ENCODE assay signal across 8 cellular contexts in genomic region chr2:198127627-198128026, GRCh38.
DNase-seq lines count a peak whose midpoint lies in the region; ATAC-seq, FAIRE-seq and TF ChIP-seq lines count a peak whose summit lies in the region.

No MANE protein-coding gene starts in this region.

- H3K27me3 ChIP-seq in thoracic aorta (replicated peaks; ENCODE audit: insufficient read depth): no peaks in the 10 kb centered on the region

- POLR2A ChIA-PET in HEK293T (lab: Yijun Ruan, JAX): no interaction called here

- no peak overlapping the region for H3K4me3 ChIP-seq in thoracic aorta

- peaks cover 0 to 5% of the 10 kb centered on the region in 2 donors for H3K4me1 ChIP-seq in thoracic aorta (ENCODE audit: control insufficient read depth in 1 of 2, low read depth in 2 of 2)

- FAIRE-seq in G401.6 (lab: Jason Lieb, UNC): peak; percentile 67
- FAIRE-seq in endometrium (lab: Jason Lieb, UNC): peak; percentile 66

- no peak overlapping the region for H3K27ac ChIP-seq in thoracic aorta

- no peaks in the 10 kb centered on the region for H3K9me3 ChIP-seq in thoracic aorta

- ATAC-seq in thoracic aorta (ENCODE audit: insufficient number of reproducible peaks, low FRiP score, low read depth): no peak

- H3K36me3 ChIP-seq in thoracic aorta: no peaks in the 10 kb centered on the region

- DNase-seq in HEK293T (ENCODE audit: extremely low spot score) (peak; percentile 55), NCI-H2081 treated with DMSO at 0.1 percent for 48 hours (lab: John Stamatoyannopoulos, UW) (peak; percentile 14), mucosa of gallbladder (ENCODE audit: low spot score) (peak; percentile 16), thoracic aorta (ENCODE audit: low spot score) (no peak), C1 segment of cervical spinal cord (lab: John Stamatoyannopoulos, UW) (no peak)
- DNase-seq in activated CD4-positive, alpha-beta T cell treated with anti-CD3 and anti-CD28 coated beads for 24 hours (ENCODE audit: low read depth in 2 of 2): peak; percentile 19 to 25

- CTCF ChIA-PET in HEK293T (lab: Yijun Ruan, JAX): interaction anchor here (0.6 to 1.4 kb wide), 9 partner anchors 10 to 1469 kb away, joined by 3 to 6 read pairs (median 3); partner anchors contain the start of gene PLCL1

- TF ChIP-seq CTCF in thoracic aorta (IDR thresholded peaks at IDR 0.05): peak; percentile 64

TF ChIP-seq in HEK293T, 16 proteins besides CTCF, POLR2A, EP300 and RAD21:
- TF ChIP-seq CTBP1 (IDR thresholded peaks at IDR 0.05; ENCODE audit: borderline replicate concordance) (no peak), ZNF384 (IDR thresholded peaks at IDR 0.05) (no peak), FOXA1 (IDR thresholded peaks at IDR 0.05) (no peak), FOXM1 (IDR thresholded peaks at IDR 0.05; ENCODE audit: borderline replicate concordance) (no peak), SP1 (IDR thresholded peaks at IDR 0.05) (no peak), LEF1 (IDR thresholded peaks at IDR 0.05; ENCODE audit: borderline replicate concordance) (no peak), ARNT (IDR thresholded peaks at IDR 0.05) (no peak), HDGF (IDR thresholded peaks at IDR 0.05; ENCODE audit: borderline replicate concordance) (no peak), ELF4 (IDR thresholded peaks at IDR 0.05) (no peak), FOXK2 (IDR thresholded peaks at IDR 0.05) (no peak), TARDBP (IDR thresholded peaks at IDR 0.05) (no peak), PKNOX1 (IDR thresholded peaks at IDR 0.05) (no peak), SUZ12 (IDR thresholded peaks at IDR 0.05) (no peak), L3MBTL2 (conservative IDR thresholded peaks at IDR 0.05) (no peak), NFRKB (IDR thresholded peaks at IDR 0.05) (no peak), BHLHE40 (IDR thresholded peaks at IDR 0.05; ENCODE audit: borderline replicate concordance) (no peak)

Comparison
In these comparisons a context has a peak if more than half of its experiments do, and no peak if none do; other contexts are left out.
1. DNase-seq: peak in HEK293T (single experiment), NCI-H2081 treated with DMSO at 0.1 percent for 48 hours (single experiment), activated CD4-positive, alpha-beta T cell treated with anti-CD3 and anti-CD28 coated beads for 24 hours (2 of 2) and mucosa of gallbladder (single experiment); none in thoracic aorta (single experiment) and C1 segment of cervical spinal cord (0 of 14).